1 cellular context compared by ENCODE assay signal in the genomic region with DNA sequence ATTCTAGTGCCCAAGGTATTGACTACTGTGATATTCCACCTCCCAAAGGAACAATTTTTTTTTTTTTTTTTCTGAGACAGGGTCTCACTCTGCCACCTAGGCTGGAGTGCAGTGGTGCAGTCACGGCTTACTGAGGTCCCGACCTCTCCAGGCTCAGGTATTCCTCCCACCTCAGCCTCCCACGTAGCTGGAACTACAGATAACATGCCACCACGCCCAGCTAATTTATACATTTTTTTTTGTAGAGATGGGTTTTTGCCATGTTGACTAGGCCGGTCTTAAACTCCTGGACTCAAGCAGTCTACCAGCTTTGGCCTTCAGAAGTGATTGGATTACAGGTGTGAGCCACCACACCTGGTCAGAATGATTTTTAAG.
TF ChIP-seq lines count a peak whose summit lies in the region.

No MANE protein-coding gene starts in this region.

TF ChIP-seq in K562, 482 proteins besides CTCF, POLR2A, EP300 and RAD21 (continued from another document):
- TF ChIP-seq CBFA2T2 (conservative IDR thresholded peaks at IDR 0.05) (0 out of 2 replicates have a peak, but pooled peaks have one; percentile 37), MED1 (CRISPR knock-in tag; IDR thresholded peaks at IDR 0.05; ENCODE audit: borderline replicate concordance) (no peak), ZNF586 (CRISPR knock-in tag; conservative IDR thresholded peaks at IDR 0.05) (no peak), ZKSCAN8 (CRISPR knock-in tag; IDR thresholded peaks at IDR 0.05) (no peak), TAL1 (IDR thresholded peaks at IDR 0.05) (peak; percentile 40; the same call in 1 of the 2 replicates), LARP7 (IDR thresholded peaks at IDR 0.05) (no peak), CREB1 (IDR thresholded peaks at IDR 0.05) (peak; percentile 23; the same call in 1 of the 2 replicates), CREB1 (CRISPR knock-in tag; IDR thresholded peaks at IDR 0.05) (no peak), EGR1 (conservative IDR thresholded peaks at IDR 0.05) (peak; percentile 64), ETV5 (CRISPR knock-in tag; IDR thresholded peaks at IDR 0.05; ENCODE audit: low read depth) (no peak), ZNF644 (tag; IDR thresholded peaks at IDR 0.05; ENCODE audit: low read depth) (no peak)
- TF ChIP-seq, protein P1, sequence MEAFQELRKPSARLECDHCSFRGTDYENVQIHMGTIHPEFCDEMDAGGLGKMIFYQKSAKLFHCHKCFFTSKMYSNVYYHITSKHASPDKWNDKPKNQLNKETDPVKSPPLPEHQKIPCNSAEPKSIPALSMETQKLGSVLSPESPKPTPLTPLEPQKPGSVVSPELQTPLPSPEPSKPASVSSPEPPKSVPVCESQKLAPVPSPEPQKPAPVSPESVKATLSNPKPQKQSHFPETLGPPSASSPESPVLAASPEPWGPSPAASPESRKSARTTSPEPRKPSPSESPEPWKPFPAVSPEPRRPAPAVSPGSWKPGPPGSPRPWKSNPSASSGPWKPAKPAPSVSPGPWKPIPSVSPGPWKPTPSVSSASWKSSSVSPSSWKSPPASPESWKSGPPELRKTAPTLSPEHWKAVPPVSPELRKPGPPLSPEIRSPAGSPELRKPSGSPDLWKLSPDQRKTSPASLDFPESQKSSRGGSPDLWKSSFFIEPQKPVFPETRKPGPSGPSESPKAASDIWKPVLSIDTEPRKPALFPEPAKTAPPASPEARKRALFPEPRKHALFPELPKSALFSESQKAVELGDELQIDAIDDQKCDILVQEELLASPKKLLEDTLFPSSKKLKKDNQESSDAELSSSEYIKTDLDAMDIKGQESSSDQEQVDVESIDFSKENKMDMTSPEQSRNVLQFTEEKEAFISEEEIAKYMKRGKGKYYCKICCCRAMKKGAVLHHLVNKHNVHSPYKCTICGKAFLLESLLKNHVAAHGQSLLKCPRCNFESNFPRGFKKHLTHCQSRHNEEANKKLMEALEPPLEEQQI (IDR thresholded peaks at IDR 0.05), result no peak
- TF ChIP-seq, protein P2, sequence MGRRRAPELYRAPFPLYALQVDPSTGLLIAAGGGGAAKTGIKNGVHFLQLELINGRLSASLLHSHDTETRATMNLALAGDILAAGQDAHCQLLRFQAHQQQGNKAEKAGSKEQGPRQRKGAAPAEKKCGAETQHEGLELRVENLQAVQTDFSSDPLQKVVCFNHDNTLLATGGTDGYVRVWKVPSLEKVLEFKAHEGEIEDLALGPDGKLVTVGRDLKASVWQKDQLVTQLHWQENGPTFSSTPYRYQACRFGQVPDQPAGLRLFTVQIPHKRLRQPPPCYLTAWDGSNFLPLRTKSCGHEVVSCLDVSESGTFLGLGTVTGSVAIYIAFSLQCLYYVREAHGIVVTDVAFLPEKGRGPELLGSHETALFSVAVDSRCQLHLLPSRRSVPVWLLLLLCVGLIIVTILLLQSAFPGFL (CRISPR knock-in tag; IDR thresholded peaks at IDR 0.05), result no peak
- TF ChIP-seq, protein P3, sequence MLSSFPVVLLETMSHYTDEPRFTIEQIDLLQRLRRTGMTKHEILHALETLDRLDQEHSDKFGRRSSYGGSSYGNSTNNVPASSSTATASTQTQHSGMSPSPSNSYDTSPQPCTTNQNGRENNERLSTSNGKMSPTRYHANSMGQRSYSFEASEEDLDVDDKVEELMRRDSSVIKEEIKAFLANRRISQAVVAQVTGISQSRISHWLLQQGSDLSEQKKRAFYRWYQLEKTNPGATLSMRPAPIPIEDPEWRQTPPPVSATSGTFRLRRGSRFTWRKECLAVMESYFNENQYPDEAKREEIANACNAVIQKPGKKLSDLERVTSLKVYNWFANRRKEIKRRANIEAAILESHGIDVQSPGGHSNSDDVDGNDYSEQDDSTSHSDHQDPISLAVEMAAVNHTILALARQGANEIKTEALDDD (IDR thresholded peaks at IDR 0.05), result 0 out of 2 replicates have a peak, but pooled peaks have one; percentile 22
TF ChIP-seq in K562: peak in this region for 15.
